ENCODE assay signal across 17 cellular contexts in the genomic region with DNA sequence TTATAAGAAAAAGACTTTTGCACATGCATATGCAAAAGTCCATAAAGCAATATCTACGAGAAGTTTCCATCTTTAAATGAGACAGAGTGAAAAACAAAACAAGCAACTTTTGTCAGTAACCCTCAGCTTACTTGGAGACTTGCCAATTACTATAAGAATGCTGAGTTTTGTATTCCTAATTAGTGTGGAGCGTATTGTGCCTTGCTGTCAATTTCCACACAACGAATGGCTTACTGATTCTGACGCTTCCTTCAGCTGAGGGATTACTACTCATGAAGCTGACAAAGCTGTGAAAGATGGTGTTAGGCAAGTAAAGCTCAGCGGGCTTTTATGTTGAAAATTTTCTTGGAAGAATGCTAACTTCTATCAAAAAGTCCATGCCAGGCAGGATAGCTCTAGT.
DNase-seq lines count a peak whose midpoint lies in the region; ATAC-seq and TF ChIP-seq lines count a peak whose summit lies in the region.
"Had no signal": no experiment of that assay in that cellular context is flagged by ENCODE, and none has a peak within 500 bp of the region (broad histone marks: within the 10 kb centered on the region; RNA-seq: fewer than 3 reads in every experiment).

No MANE protein-coding gene starts in this region.

- H3K27me3 ChIP-seq in adipocyte (replicated peaks; ENCODE audit: control insufficient read depth, insufficient read depth, low read length): no peaks in the 10 kb centered on the region
- no peaks in the 10 kb centered on the region for H3K27me3 ChIP-seq in smooth muscle cell (ENCODE audit: low read depth)
- H3K27me3 ChIP-seq in dorsolateral prefrontal cortex: no peaks in the 10 kb centered on the region

- H3K9me3 ChIP-seq in HEK293 (ENCODE audit: control insufficient read depth, insufficient read depth, low read depth, low read length): no peaks in the 10 kb centered on the region
- H3K9me3 ChIP-seq in adipocyte (ENCODE audit: control insufficient read depth, low read length): no peaks in the 10 kb centered on the region
- no peaks in the 10 kb centered on the region for H3K9me3 ChIP-seq in smooth muscle cell (replicated peaks; ENCODE audit: low read depth)

- peak overlapping the region; percentile 55 for H3K27ac Mint-ChIP-seq in mesothelial cell of epicardium
- H3K27ac Mint-ChIP-seq: CD4-positive, CD25-positive, alpha-beta regulatory T cell had no signal

- no peaks in the 10 kb centered on the region for H3K4me1 ChIP-seq in HEK293 (ENCODE audit: control insufficient read depth, insufficient read depth, low read length)
- H3K4me1 ChIP-seq in adipocyte (ENCODE audit: control insufficient read depth, insufficient read depth, low read length): peaks cover 26% of the 10 kb centered on the region
- H3K4me1 ChIP-seq in smooth muscle cell (ENCODE audit: low read depth): peaks cover 20% of the 10 kb centered on the region

- peak overlapping the region; percentile 1 for H3K4me2 ChIP-seq in smooth muscle cell

- H3K9me3 Mint-ChIP-seq in mesothelial cell of epicardium: peaks cover 10% of the 10 kb centered on the region

- CTCF ChIA-PET in HEK293 (lab: Yijun Ruan, JAX): interaction anchor here (0.7 to 1.1 kb wide), 2 partner anchors 47 to 162 kb away, joined by 3 read pairs; no protein-coding TSS in a partner anchor

- no peak overlapping the region for H3K4me3 ChIP-seq in HEK293 (ENCODE audit: low read depth, low read length)
- peak overlapping the region; percentile 6 for H3K4me3 ChIP-seq in adipocyte (ENCODE audit: low read length)
- no peak overlapping the region for H3K4me3 ChIP-seq in smooth muscle cell
- peak overlapping the region in 20 of 59 donors; percentile 0 to 49 (median 18) for H3K4me3 ChIP-seq in dorsolateral prefrontal cortex

- no peak for TF ChIP-seq CTCF in HEK293 (tag by site-specific recombination; IDR thresholded peaks at IDR 0.05)
- TF ChIP-seq CTCF in mesothelial cell of epicardium (IDR thresholded peaks at IDR 0.05; ENCODE audit: unreplicated experiment): no peak
- TF ChIP-seq CTCF in smooth muscle cell (IDR thresholded peaks at IDR 0.05; ENCODE audit: borderline replicate concordance, insufficient read depth, poor library complexity, severe bottlenecking): no peak
- TF ChIP-seq CTCF in dorsolateral prefrontal cortex (IDR thresholded peaks at IDR 0.05 in 54 of 56, conservative IDR thresholded peaks at IDR 0.05 in 2 of 56; ENCODE audit: low read depth in 1 of 56, partially characterized antibody in 56 of 56): no peak

- H3K36me3 ChIP-seq in HEK293 (ENCODE audit: control insufficient read depth in 2 of 2, insufficient read depth in 1 of 2, low read length in 2 of 2) (no peaks in the 10 kb centered on the region), adipocyte (ENCODE audit: control insufficient read depth, insufficient read depth, low read length, severe bottlenecking) (no peaks in the 10 kb centered on the region), smooth muscle cell (ENCODE audit: low read depth) (no peaks in the 10 kb centered on the region)

- no peaks in the 10 kb centered on the region for H4K20me1 ChIP-seq in smooth muscle cell (ENCODE audit: low read depth)

- peak overlapping the region; percentile 44 for H2AFZ ChIP-seq in smooth muscle cell (ENCODE audit: low read depth)

- no peaks in the 10 kb centered on the region for H3K79me2 ChIP-seq in smooth muscle cell (ENCODE audit: low read depth)

- H3K4me3 Mint-ChIP-seq in mesothelial cell of epicardium: no peak overlapping the region

- H3K27ac ChIP-seq in HEK293 (ENCODE audit: extremely low read depth, low read depth, low read length): no peak overlapping the region
- H3K27ac ChIP-seq in smooth muscle cell (ENCODE audit: low read depth): peak overlapping the region; percentile 58
- H3K27ac ChIP-seq in dorsolateral prefrontal cortex: peak overlapping the region in 15 of 59 donors; percentile 1 to 72 (median 52)

- DNase-seq in adipocyte (ENCODE audit: low read depth) (no peak), mesothelial cell of epicardium (ENCODE audit: low spot score in 2 of 2, unreplicated experiment in 2 of 2) (no peak), smooth muscle cell (lab: John Stamatoyannopoulos, UW; ENCODE audit: unreplicated experiment) (no peak), HCEC 1CT (no peak), AG20443 (ENCODE audit: low spot score) (no peak), dorsolateral prefrontal cortex (no peak)
- DNase-seq: AML-193; Calu3; CD4-positive, CD25-positive, alpha-beta regulatory T cell; DMS79 treated with DMSO at 0.1 percent for 48 hours; NCI-H1417 treated with DMSO at 0.1 percent for 48 hours; NCI-H2081; NCI-H345; NCI-H526 treated with DMSO at 0.1 percent for 48 hours; SHP77 had no signal

- POLR2A ChIA-PET in HEK293 (lab: Yijun Ruan, JAX): no interaction called here

- intact Hi-C loops in dorsolateral prefrontal cortex (cut with DNase I): no loop called here

- H3K9ac ChIP-seq in adipocyte (ENCODE audit: low read length) (peak overlapping the region; percentile 70), smooth muscle cell (ENCODE audit: low read depth) (no peak overlapping the region)

- H3F3A ChIP-seq in smooth muscle cell (ENCODE audit: low read depth): no peaks in the 10 kb centered on the region

- no peaks in the 10 kb centered on the region for H3K27me3 Mint-ChIP-seq in mesothelial cell of epicardium (ENCODE audit: low read depth)
- H3K27me3 Mint-ChIP-seq: CD4-positive, CD25-positive, alpha-beta regulatory T cell had no signal

- no peak for ATAC-seq in GM21825 (IDR thresholded peaks at IDR 0.05; ENCODE audit: unreplicated experiment)

- H3K4me1 Mint-ChIP-seq in mesothelial cell of epicardium: peaks cover 17% of the 10 kb centered on the region
- H3K4me1 Mint-ChIP-seq: CD4-positive, CD25-positive, alpha-beta regulatory T cell had no signal

- WGBS in smooth muscle cell (ENCODE audit: low lambda C conversion rate): 42% methylated on average over 5 of the region's 5 CpGs

- no peaks in the 10 kb centered on the region for H3K36me3 Mint-ChIP-seq in mesothelial cell of epicardium
- H3K36me3 Mint-ChIP-seq: CD4-positive, CD25-positive, alpha-beta regulatory T cell had no signal

TF ChIP-seq in HEK293, 187 proteins besides CTCF, POLR2A, EP300 and RAD21:
- TF ChIP-seq, protein P1, sequence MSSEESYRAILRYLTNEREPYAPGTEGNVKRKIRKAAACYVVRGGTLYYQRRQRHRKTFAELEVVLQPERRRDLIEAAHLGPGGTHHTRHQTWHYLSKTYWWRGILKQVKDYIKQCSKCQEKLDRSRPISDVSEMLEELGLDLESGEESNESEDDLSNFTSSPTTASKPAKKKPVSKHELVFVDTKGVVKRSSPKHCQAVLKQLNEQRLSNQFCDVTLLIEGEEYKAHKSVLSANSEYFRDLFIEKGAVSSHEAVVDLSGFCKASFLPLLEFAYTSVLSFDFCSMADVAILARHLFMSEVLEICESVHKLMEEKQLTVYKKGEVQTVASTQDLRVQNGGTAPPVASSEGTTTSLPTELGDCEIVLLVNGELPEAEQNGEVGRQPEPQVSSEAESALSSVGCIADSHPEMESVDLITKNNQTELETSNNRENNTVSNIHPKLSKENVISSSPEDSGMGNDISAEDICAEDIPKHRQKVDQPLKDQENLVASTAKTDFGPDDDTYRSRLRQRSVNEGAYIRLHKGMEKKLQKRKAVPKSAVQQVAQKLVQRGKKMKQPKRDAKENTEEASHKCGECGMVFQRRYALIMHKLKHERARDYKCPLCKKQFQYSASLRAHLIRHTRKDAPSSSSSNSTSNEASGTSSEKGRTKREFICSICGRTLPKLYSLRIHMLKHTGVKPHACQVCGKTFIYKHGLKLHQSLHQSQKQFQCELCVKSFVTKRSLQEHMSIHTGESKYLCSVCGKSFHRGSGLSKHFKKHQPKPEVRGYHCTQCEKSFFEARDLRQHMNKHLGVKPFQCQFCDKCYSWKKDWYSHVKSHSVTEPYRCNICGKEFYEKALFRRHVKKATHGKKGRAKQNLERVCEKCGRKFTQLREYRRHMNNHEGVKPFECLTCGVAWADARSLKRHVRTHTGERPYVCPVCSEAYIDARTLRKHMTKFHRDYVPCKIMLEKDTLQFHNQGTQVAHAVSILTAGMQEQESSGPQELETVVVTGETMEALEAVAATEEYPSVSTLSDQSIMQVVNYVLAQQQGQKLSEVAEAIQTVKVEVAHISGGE (tag by site-specific recombination; conservative IDR thresholded peaks at IDR 0.05; ENCODE audit: low read depth): no peak
- TF ChIP-seq, protein P2, sequence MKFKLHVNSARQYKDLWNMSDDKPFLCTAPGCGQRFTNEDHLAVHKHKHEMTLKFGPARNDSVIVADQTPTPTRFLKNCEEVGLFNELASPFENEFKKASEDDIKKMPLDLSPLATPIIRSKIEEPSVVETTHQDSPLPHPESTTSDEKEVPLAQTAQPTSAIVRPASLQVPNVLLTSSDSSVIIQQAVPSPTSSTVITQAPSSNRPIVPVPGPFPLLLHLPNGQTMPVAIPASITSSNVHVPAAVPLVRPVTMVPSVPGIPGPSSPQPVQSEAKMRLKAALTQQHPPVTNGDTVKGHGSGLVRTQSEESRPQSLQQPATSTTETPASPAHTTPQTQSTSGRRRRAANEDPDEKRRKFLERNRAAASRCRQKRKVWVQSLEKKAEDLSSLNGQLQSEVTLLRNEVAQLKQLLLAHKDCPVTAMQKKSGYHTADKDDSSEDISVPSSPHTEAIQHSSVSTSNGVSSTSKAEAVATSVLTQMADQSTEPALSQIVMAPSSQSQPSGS (tag by site-specific recombination; IDR thresholded peaks at IDR 0.05; ENCODE audit: low read depth): 0 out of 2 replicates have a peak, but pooled peaks have one; percentile 0
